ENCODE assay signal across 11 cellular contexts in the genomic region with DNA sequence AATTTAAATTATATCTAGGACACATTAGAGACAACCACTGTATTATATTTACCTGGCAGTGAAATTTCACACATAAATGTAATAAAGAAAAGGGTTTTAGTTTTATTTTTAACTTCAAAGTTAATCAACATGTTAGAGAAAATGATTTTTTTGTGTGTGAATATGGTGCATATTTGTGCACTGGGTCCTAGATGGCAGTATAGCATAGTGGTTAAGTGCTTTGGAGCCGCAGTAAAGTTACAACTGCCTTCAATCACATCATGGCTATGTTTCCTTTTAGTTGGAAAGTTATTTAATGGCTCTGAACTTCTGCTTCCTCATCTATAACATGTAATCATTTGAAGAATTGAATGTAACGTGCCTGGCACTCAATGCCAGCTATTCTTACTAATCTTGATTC.
DNase-seq lines count a peak whose midpoint lies in the region; ATAC-seq, FAIRE-seq and TF ChIP-seq lines count a peak whose summit lies in the region.
"Had no signal": no experiment of that assay in that cellular context is flagged by ENCODE, and none has a peak within 500 bp of the region (broad histone marks: within the 10 kb centered on the region; RNA-seq: fewer than 3 reads in every experiment).

No MANE protein-coding gene starts in this region.

- peaks cover 6% of the 10 kb centered on the region for H3K36me3 Mint-ChIP-seq in Caco-2 (ENCODE audit: insufficient read depth, unreplicated experiment)
- H3K36me3 Mint-ChIP-seq in activated T-cell treated with anti-CD3 and anti-CD28 coated beads, Interleukin-2, amount 50 U/mL, for 24 hours (ENCODE audit: low read depth), result no peaks in the 10 kb centered on the region
- H3K36me3 Mint-ChIP-seq: IgD-negative memory B cell had no signal

- peaks cover 51% of the 10 kb centered on the region for H3K4me1 Mint-ChIP-seq in Caco-2 (ENCODE audit: low read depth, unreplicated experiment)
- no peaks in the 10 kb centered on the region for H3K4me1 Mint-ChIP-seq in activated T-cell treated with anti-CD3 and anti-CD28 coated beads, Interleukin-2, amount 50 U/mL, for 24 hours (ENCODE audit: low read depth)

- no peaks in the 10 kb centered on the region for H3K9me3 ChIP-seq in Caco-2
- no peaks in the 10 kb centered on the region for H3K9me3 ChIP-seq in adrenal gland (replicated peaks in 1 of 3)
- no peaks in the 10 kb centered on the region for H3K9me3 ChIP-seq in kidney (ENCODE audit: control insufficient read depth in 1 of 2, low read length in 2 of 2)

- peak; percentile 70 for FAIRE-seq in kidney (lab: Jason Lieb, UNC)

- POLR2A ChIA-PET in Caco-2 (lab: Charles Lee), result no interaction called here

- H3K4me1 ChIP-seq in Caco-2, result peaks cover 54% of the 10 kb centered on the region
- peaks cover 28 to 44% of the 10 kb centered on the region in 2 donors for H3K4me1 ChIP-seq in adrenal gland (replicated peaks in 1 of 2)
- H3K4me1 ChIP-seq in kidney (ENCODE audit: control insufficient read depth in 1 of 2, insufficient read depth in 1 of 2, low read depth in 1 of 2, low read length in 2 of 2), result no peaks in the 10 kb centered on the region

- CTCF ChIA-PET in Caco-2 (lab: Charles Lee), result interaction anchor here (0.6 kb wide), 1 partner anchor 444 kb away, joined by 3 read pairs; no protein-coding TSS in a partner anchor

- 40 to 54% (median 46%) methylated on average over 2 of the region's 2 CpGs for WGBS in adrenal gland, 4 donors

- no peaks in the 10 kb centered on the region for H3K27me3 Mint-ChIP-seq in Caco-2 (ENCODE audit: insufficient read depth, unreplicated experiment)
- H3K27me3 Mint-ChIP-seq in activated T-cell treated with anti-CD3 and anti-CD28 coated beads, Interleukin-2, amount 50 U/mL, for 24 hours, result no peaks in the 10 kb centered on the region
- H3K27me3 Mint-ChIP-seq: IgD-negative memory B cell had no signal

- H3K4me3 ChIP-seq in Caco-2 (ENCODE audit: low read depth, low read length), result no peak overlapping the region
- no peak overlapping the region for H3K4me3 ChIP-seq in adrenal gland
- H3K4me3 ChIP-seq in kidney (ENCODE audit: low read length in 2 of 2), result no peak overlapping the region

- intact Hi-C loops in Caco-2 (cut with micrococcal nuclease; ENCODE audit: unreplicated experiment), result loop anchor here (1.0 to 10.0 kb wide), 6 partner anchors 115 to 1935 kb away; no protein-coding TSS in a partner anchor
- intact Hi-C loops in adrenal gland (cut with DNase I), result no loop called here
- intact Hi-C loops in kidney (cut with DNase I), result no loop called here

- no peak for TF ChIP-seq POLR2A in adrenal gland (IDR thresholded peaks at IDR 0.05)

- ATAC-seq in HG02763 (IDR thresholded peaks at IDR 0.05; ENCODE audit: unreplicated experiment), result peak; percentile 22
- no peak for ATAC-seq in HG03280 (IDR thresholded peaks at IDR 0.05; ENCODE audit: unreplicated experiment)

- no peaks in the 10 kb centered on the region for H3K9me3 Mint-ChIP-seq in Caco-2 (ENCODE audit: unreplicated experiment)
- H3K9me3 Mint-ChIP-seq in activated T-cell treated with anti-CD3 and anti-CD28 coated beads, Interleukin-2, amount 50 U/mL, for 24 hours, result no peaks in the 10 kb centered on the region
- H3K9me3 Mint-ChIP-seq: IgD-negative memory B cell had no signal

- BruUV-seq in Caco-2 (replicated peaks; lab: Mats Ljungman, UMichigan), result no TSS peak

- H3K27me3 ChIP-seq in Caco-2 (replicated peaks; ENCODE audit: control insufficient read depth, insufficient read depth, low read length) (no peaks in the 10 kb centered on the region), adrenal gland (no peaks in the 10 kb centered on the region)

- no peak overlapping the region for H3K9ac ChIP-seq in kidney (ENCODE audit: low read length in 2 of 2)

- peak; percentile 47 to 61 for TF ChIP-seq CTCF in Caco-2 (IDR thresholded peaks at IDR 0.05; ENCODE audit: insufficient read depth in 1 of 2, low read depth in 1 of 2, low read length in 1 of 2, severe bottlenecking in 1 of 2, unreplicated experiment in 1 of 2)
- TF ChIP-seq CTCF in adrenal gland (IDR thresholded peaks at IDR 0.05), result peak in 5 of 6 experiments; percentile 23 to 49 (median 46)
- TF ChIP-seq CTCF in kidney (IDR thresholded peaks at IDR 0.05; ENCODE audit: borderline replicate concordance, extremely low read depth, insufficient read depth), result peak; percentile 44

- H3K36me3 ChIP-seq in Caco-2 (ENCODE audit: control insufficient read depth, insufficient read depth, low read length) (no peaks in the 10 kb centered on the region), adrenal gland (replicated peaks in 1 of 2) (peaks cover 0 to 4% of the 10 kb centered on the region in 2 donors), kidney (ENCODE audit: control insufficient read depth in 1 of 2, insufficient read depth in 2 of 2, low read length in 2 of 2) (no peaks in the 10 kb centered on the region)

- H3K4me3 Mint-ChIP-seq in Caco-2 (ENCODE audit: unreplicated experiment), result no peak overlapping the region
- no peak overlapping the region for H3K4me3 Mint-ChIP-seq in activated T-cell treated with anti-CD3 and anti-CD28 coated beads, Interleukin-2, amount 50 U/mL, for 24 hours
- H3K4me3 Mint-ChIP-seq: IgD-negative memory B cell had no signal

- H3K27ac ChIP-seq in adrenal gland (no peak overlapping the region), kidney (ENCODE audit: low read depth in 2 of 2, low read length in 2 of 2) (no peak overlapping the region)
- H3K27ac ChIP-seq: epithelial cell of prostate had no signal

- DNase-seq in Caco-2 (no peak), adrenal gland (no peak), kidney (no peak), GM19240 (ENCODE audit: insufficient read length, low spot score) (no peak), retina (no peak)
- DNase-seq in activated T-cell treated with anti-CD3 and anti-CD28 coated beads, Interleukin-2, amount 50 U/mL, for 24 hours, result no peak
- DNase-seq: right cardiac atrium had no signal

- no peak overlapping the region for H3K27ac Mint-ChIP-seq in Caco-2 (ENCODE audit: unreplicated experiment)
- H3K27ac Mint-ChIP-seq in activated T-cell treated with anti-CD3 and anti-CD28 coated beads, Interleukin-2, amount 50 U/mL, for 24 hours, result no peak overlapping the region
- H3K27ac Mint-ChIP-seq: IgD-negative memory B cell had no signal
